20 cellular contexts compared by ENCODE assay signal in genomic region chr1:198977909-198978308, GRCh38.
"Had no signal": no experiment of that assay in that cellular context is flagged by ENCODE, and none has a peak within 500 bp of the region (broad histone marks: within the 10 kb centered on the region; RNA-seq: fewer than 3 reads in every experiment).

No MANE protein-coding gene starts in this region.

- H3K27ac ChIP-seq: coronary artery, epithelial cell of prostate, gastroesophageal sphincter, parathyroid adenoma, transverse colon, uterus had no signal

- DNase-seq: activated CD4-positive, alpha-beta T cell treated with anti-CD3 and anti-CD28 coated beads, Interleukin-2, amount 10 ng/mL, durations not matched to agents 7 days and 5 days; activated gamma-delta T cell; activated naive CD8-positive, alpha-beta T cell treated with anti-CD3 and anti-CD28 coated beads, Interleukin-2, amount 10 ng/mL, durations not matched to agents 7 days and 5 days; amygdala; cerebellar nuclear complex; endodermal cell; head of caudate nucleus; islet precursor cell; left colon; nucleus accumbens; right cardiac atrium; stimulated activated CD4-positive, alpha-beta T cell treated with anti-CD3 and anti-CD28 coated beads, Interleukin-12 subunit alpha, Interleukin-12 subunit beta, amount 100 ng/mL, for 4 hours; stimulated activated CD4-positive, alpha-beta T cell treated with anti-CD3 and anti-CD28 coated beads, Interleukin-1b, Interleukin-23, amount 100 ng/mL, for 48 hours; transverse colon; uterus had no signal

- H3K36me3 Mint-ChIP-seq: memory B cell had no signal

- H3K4me3 ChIP-seq: coronary artery, gastroesophageal sphincter, transverse colon, uterus had no signal

- H3K36me3 ChIP-seq: gastroesophageal sphincter, transverse colon, uterus had no signal

- H3K27me3 Mint-ChIP-seq: activated CD4-positive, alpha-beta T cell treated with anti-CD3 and anti-CD28 coated beads, Interleukin-2, amount 10 ng/mL, durations not matched to agents 7 days and 5 days; activated naive CD8-positive, alpha-beta T cell treated with anti-CD3 and anti-CD28 coated beads, Interleukin-2, amount 10 ng/mL, durations not matched to agents 7 days and 5 days; memory B cell had no signal

- H3K4me1 ChIP-seq: gastroesophageal sphincter, parathyroid adenoma, transverse colon, uterus had no signal

- H3K4me3 Mint-ChIP-seq: activated CD4-positive, alpha-beta T cell treated with anti-CD3 and anti-CD28 coated beads, Interleukin-2, amount 10 ng/mL, durations not matched to agents 7 days and 5 days; activated naive CD8-positive, alpha-beta T cell treated with anti-CD3 and anti-CD28 coated beads, Interleukin-2, amount 10 ng/mL, durations not matched to agents 7 days and 5 days; endodermal cell; memory B cell had no signal

- H3K9me3 ChIP-seq: gastroesophageal sphincter, transverse colon, uterus had no signal

- H3K27ac Mint-ChIP-seq: activated CD4-positive, alpha-beta T cell treated with anti-CD3 and anti-CD28 coated beads, Interleukin-2, amount 10 ng/mL, durations not matched to agents 7 days and 5 days; activated naive CD8-positive, alpha-beta T cell treated with anti-CD3 and anti-CD28 coated beads, Interleukin-2, amount 10 ng/mL, durations not matched to agents 7 days and 5 days; endodermal cell; memory B cell had no signal

- H3K9me3 Mint-ChIP-seq: endodermal cell, memory B cell had no signal

- ATAC-seq: gastroesophageal sphincter, left colon, right cardiac atrium had no signal

- H3K27me3 ChIP-seq: gastroesophageal sphincter, transverse colon, uterus had no signal
